In genomic region chr15:61974118-61974517, GRCh38 we compare ENCODE assay signal across 13 cellular contexts.
DNase-seq lines count a peak whose midpoint lies in the region; ATAC-seq and TF ChIP-seq lines count a peak whose summit lies in the region.
"Had no signal": no experiment of that assay in that cellular context is flagged by ENCODE, and none has a peak within 500 bp of the region (broad histone marks: within the 10 kb centered on the region; RNA-seq: fewer than 3 reads in every experiment).

No MANE protein-coding gene starts in this region.

- peak overlapping the region in 4 of 7 donors; percentile 19 to 63 (median 30) for H3K27ac Mint-ChIP-seq in CD4-positive, alpha-beta memory T cell
- peak overlapping the region; percentile 86 for H3K27ac Mint-ChIP-seq in central memory CD8-positive, alpha-beta T cell (ENCODE audit: low read depth)
- H3K27ac Mint-ChIP-seq: CD14-positive monocyte, GM23338 had no signal

- no peaks in the 10 kb centered on the region for H3K27me3 Mint-ChIP-seq in CD4-positive, alpha-beta memory T cell
- no peaks in the 10 kb centered on the region for H3K27me3 Mint-ChIP-seq in central memory CD8-positive, alpha-beta T cell

- no peak for TF ChIP-seq CTCF in psoas muscle (IDR thresholded peaks at IDR 0.05)

- CTCF ChIA-PET in CD4-positive, alpha-beta memory T cell (lab: Charles Lee; ENCODE audit: partially characterized antibody) = interaction anchor here (1.5 to 2.2 kb wide), 2 partner anchors 10 to 86 kb away, joined by 5 to 6 read pairs; partner anchors contain the start of gene VPS13C

- intact Hi-C loops in CD4-positive, alpha-beta memory T cell (cut with micrococcal nuclease) = loop anchor here (5.0 kb wide), 1 partner anchor 98 kb away; no protein-coding TSS in a partner anchor
- intact Hi-C loops in psoas muscle (cut with DNase I) = loop anchor here (10.0 kb wide), 2 partner anchors 59 to 91 kb away; partner anchors contain the start of genes C2CD4A (in 2 of the 2) and VPS13C (in 2 of the 2)

- H3K36me3 Mint-ChIP-seq in CD4-positive, alpha-beta memory T cell = peaks cover 47 to 64% of the 10 kb centered on the region in 2 donors
- H3K36me3 Mint-ChIP-seq in central memory CD8-positive, alpha-beta T cell (ENCODE audit: insufficient read depth) = peaks cover 45% of the 10 kb centered on the region

- DNase-seq in NCI-H748 (lab: John Stamatoyannopoulos, UW; ENCODE audit: unreplicated experiment) (peak; percentile 11), NCI-H748 treated with DMSO at 0.1 percent for 48 hours (lab: John Stamatoyannopoulos, UW) (no peak), psoas muscle (no peak), NCI-H2196 treated with DMSO at 0.1 percent for 48 hours (lab: John Stamatoyannopoulos, UW; ENCODE audit: unreplicated experiment) (no peak)
- no peak for DNase-seq in CD4-positive, alpha-beta memory T cell
- DNase-seq in central memory CD8-positive, alpha-beta T cell (ENCODE audit: low spot score in 2 of 2) = no peak
- DNase-seq: EL, NCI-H526 treated with DMSO at 0.1 percent for 48 hours had no signal

- no peaks in the 10 kb centered on the region for H3K4me1 ChIP-seq in CD4-positive, alpha-beta memory T cell (ENCODE audit: insufficient read depth, low read length)
- peaks cover 41% of the 10 kb centered on the region for H3K4me1 ChIP-seq in psoas muscle

- H3K4me1 Mint-ChIP-seq in CD4-positive, alpha-beta memory T cell = peaks cover 4 to 16% (median 11%) of the 10 kb centered on the region in 4 donors
- H3K4me1 Mint-ChIP-seq in central memory CD8-positive, alpha-beta T cell = peaks cover 18% of the 10 kb centered on the region
- H3K4me1 Mint-ChIP-seq: GM23338 had no signal

- H3K9me3 ChIP-seq in CD4-positive, alpha-beta memory T cell (ENCODE audit: control insufficient read depth in 1 of 2, low read length in 2 of 2) = no peaks in the 10 kb centered on the region
- H3K9me3 ChIP-seq in psoas muscle = no peaks in the 10 kb centered on the region

- peaks cover 33% of the 10 kb centered on the region for H3K36me3 ChIP-seq in CD4-positive, alpha-beta memory T cell (ENCODE audit: insufficient read depth, low read length)
- peaks cover 0 to 57% of the 10 kb centered on the region in 2 donors for H3K36me3 ChIP-seq in psoas muscle (ENCODE audit: insufficient read depth in 1 of 2, low read depth in 1 of 2)

- H3K4me3 Mint-ChIP-seq in CD4-positive, alpha-beta memory T cell = no peak overlapping the region
- H3K4me3 Mint-ChIP-seq in central memory CD8-positive, alpha-beta T cell = no peak overlapping the region
- H3K4me3 Mint-ChIP-seq: CD14-positive monocyte, GM23338 had no signal

- peak; percentile 46 for ATAC-seq in central memory CD8-positive, alpha-beta T cell (replicated peaks; ENCODE audit: extremely low read depth, poor library complexity, severe bottlenecking)
- no peak for ATAC-seq in psoas muscle
- no peak for ATAC-seq in GM18519 (IDR thresholded peaks at IDR 0.05; ENCODE audit: low FRiP score, unreplicated experiment)
- ATAC-seq in HG02884 (IDR thresholded peaks at IDR 0.05; ENCODE audit: unreplicated experiment) = no peak
- ATAC-seq: GM23338 had no signal

- no peak overlapping the region for H3K4me3 ChIP-seq in CD4-positive, alpha-beta memory T cell (ENCODE audit: low read length in 2 of 2)
- no peak overlapping the region for H3K4me3 ChIP-seq in psoas muscle
- H3K4me3 ChIP-seq: GM23338 had no signal

- H3K27ac ChIP-seq in CD4-positive, alpha-beta memory T cell (ENCODE audit: low read depth, low read length) = no peak overlapping the region
- peak overlapping the region; percentile 78 for H3K27ac ChIP-seq in psoas muscle
- H3K27ac ChIP-seq: 22Rv1 had no signal

- WGBS in psoas muscle, 3 donors = 15 to 26% (median 19%) methylated on average over 1 of the region's 1 CpG

- POLR2A ChIA-PET in CD4-positive, alpha-beta memory T cell (lab: Charles Lee; ENCODE audit: partially characterized antibody) = interaction anchor here (1.1 kb wide), 1 partner anchor 86 kb away, joined by 4 read pairs; the partner anchor contains the start of gene VPS13C

- H3K9me3 Mint-ChIP-seq in CD4-positive, alpha-beta memory T cell = no peaks in the 10 kb centered on the region
- H3K9me3 Mint-ChIP-seq in central memory CD8-positive, alpha-beta T cell = no peaks in the 10 kb centered on the region
- H3K9me3 Mint-ChIP-seq: CD14-positive monocyte, GM23338 had no signal

- H3K27me3 ChIP-seq in CD4-positive, alpha-beta memory T cell (ENCODE audit: insufficient read depth, low read length) = no peaks in the 10 kb centered on the region
- H3K27me3 ChIP-seq in psoas muscle (ENCODE audit: insufficient read depth in 3 of 3, low read length in 2 of 3) = no peaks in the 10 kb centered on the region
